In genomic region chr11:117817213-117818035, GRCh38 we compare ENCODE assay signal across 9 cellular contexts. TPM values are rescaled to one million over a fixed set of nuclear protein-coding genes. Genes with fewer than 3 reads are reported as not detected.
DNase-seq lines count a peak whose midpoint lies in the region; ATAC-seq lines count a peak whose summit lies in the region.
"Had no signal": no experiment of that assay in that cellular context is flagged by ENCODE, and none has a peak within 500 bp of the region (broad histone marks: within the 10 kb centered on the region; RNA-seq: fewer than 3 reads in every experiment).

No MANE protein-coding gene starts in this region.

- peak overlapping the region in 10 of 11 experiments; percentile 57 to 74 (median 64); a peak in 17 of 22 replicates for H3K9ac ChIP-seq in BLaER1 treated with 17β-estradiol and CSF1 and Interleukin-3, amounts not matched to agents 10 nM and 100 nM

- peaks cover 67 to 82% (median 78%) of the 10 kb centered on the region in 10 experiments for H3K4me1 ChIP-seq in BLaER1 treated with 17β-estradiol and CSF1 and Interleukin-3, amounts not matched to agents 10 nM and 100 nM
- H3K4me1 ChIP-seq in right cardiac atrium (ENCODE audit: control insufficient read depth, insufficient read depth, low read length), result peaks cover 4% of the 10 kb centered on the region

- H3K4me1 Mint-ChIP-seq in T-helper 17 cell, result peaks cover 46% of the 10 kb centered on the region

- H3K9me3 ChIP-seq in BLaER1 treated with 17β-estradiol and CSF1 and Interleukin-3, amounts not matched to agents 10 nM and 100 nM (replicated peaks in 1 of 11), result no peaks in the 10 kb centered on the region
- H3K9me3 ChIP-seq in T-helper 17 cell (ENCODE audit: control insufficient read depth, low read length, poor library complexity, severe bottlenecking) (no peaks in the 10 kb centered on the region), right cardiac atrium (ENCODE audit: control insufficient read depth, low read length) (no peaks in the 10 kb centered on the region)

- H3K36me3 ChIP-seq in BLaER1 treated with 17β-estradiol and CSF1 and Interleukin-3, amounts not matched to agents 10 nM and 100 nM, result no peaks in the 10 kb centered on the region

- H3K4me2 ChIP-seq in BLaER1 treated with 17β-estradiol and CSF1 and Interleukin-3, amounts not matched to agents 10 nM and 100 nM, result peak overlapping the region; percentile 83 to 94 (median 92)

- intact Hi-C loops in right cardiac atrium (cut with DNase I), result loop anchor here in 3 of 4 donors (5.0 kb wide), 1 partner anchor 390 kb away; no protein-coding TSS in a partner anchor

- no peaks in the 10 kb centered on the region for H3K27me3 Mint-ChIP-seq in T-helper 17 cell

- H3K27ac Mint-ChIP-seq in T-helper 17 cell, result peak overlapping the region; percentile 94

- peaks cover 0 to 15% (median 0%) of the 10 kb centered on the region in 11 experiments; a peak in 4 of 22 replicates for H4K20me1 ChIP-seq in BLaER1 treated with 17β-estradiol and CSF1 and Interleukin-3, amounts not matched to agents 10 nM and 100 nM

- H3K4me3 ChIP-seq in BLaER1 treated with 17β-estradiol and CSF1 and Interleukin-3, amounts not matched to agents 10 nM and 100 nM, result no peak overlapping the region
- H3K4me3 ChIP-seq in right cardiac atrium (ENCODE audit: low read length), result no peak overlapping the region

- 21% methylated on average over 21 of the region's 21 CpGs for WGBS in right cardiac atrium

- H3K27ac ChIP-seq in BLaER1 treated with 17β-estradiol and CSF1 and Interleukin-3, amounts not matched to agents 10 nM and 100 nM, result peak overlapping the region in 9 of 11 experiments; percentile 13 to 84 (median 68); a peak in 16 of 22 replicates
- H3K27ac ChIP-seq in right cardiac atrium (ENCODE audit: low read length), result peak overlapping the region; percentile 68

- H3K4me3 Mint-ChIP-seq in T-helper 17 cell, result peak overlapping the region; percentile 82

- no peaks in the 10 kb centered on the region for H3K27me3 ChIP-seq in BLaER1 treated with 17β-estradiol and CSF1 and Interleukin-3, amounts not matched to agents 10 nM and 100 nM
- H3K27me3 ChIP-seq in right cardiac atrium (ENCODE audit: control insufficient read depth, insufficient read depth), result no peaks in the 10 kb centered on the region

- DNase-seq in NCI-H1105 treated with DMSO at 0.1 percent for 48 hours (lab: John Stamatoyannopoulos, UW), result peak; percentile 85
- DNase-seq in T-helper 17 cell, result peak; percentile 67 to 85 (median 70)
- DNase-seq in anterior cingulate cortex (lab: John Stamatoyannopoulos, UW), result peak in 56 of 58 donors; percentile 30 to 92 (median 70)
- DNase-seq in right cardiac atrium, result peak; percentile 80 to 93 (median 93)
- DNase-seq in retina, result peak; percentile 92

- no peaks in the 10 kb centered on the region for H3K36me3 Mint-ChIP-seq in T-helper 17 cell (ENCODE audit: low read depth)

- ATAC-seq in GM19452 (IDR thresholded peaks at IDR 0.05; ENCODE audit: unreplicated experiment) (peak; percentile 26), T-helper 17 cell (peak; percentile 24), right cardiac atrium (peak; percentile 61 to 65), GM21360 (IDR thresholded peaks at IDR 0.05; ENCODE audit: unreplicated experiment) (no peak)

RNA-seq across cellular contexts. Expression of gene FXYD2, which starts 7.1 kb away (rescaled TPM):
- total RNA-seq in T-helper 17 cell (1 to 10 TPM in 1 of 2 donors, not detected in 1; 1.3 TPM), right cardiac atrium (1 to 10 TPM; 1.1 to 4.0 (median 1.9) TPM)
- polyA plus RNA-seq in right cardiac atrium, result 2.1 TPM

RNA-seq across cellular contexts. Expression of gene DSCAML1, which starts 20.4 kb away (rescaled TPM):
- total RNA-seq in T-helper 17 cell, result under 1 TPM; 0.21 to 0.92 TPM
- total RNA-seq in right cardiac atrium, result 1 to 10 TPM in 2 of 4 donors, under 1 TPM in 2; 0.45 to 1.4 (median 1.1) TPM
- 0.70 TPM for polyA plus RNA-seq in right cardiac atrium

RNA-seq across cellular contexts. Expression of gene FXYD6, which starts 59.0 kb away (rescaled TPM):
- total RNA-seq in T-helper 17 cell, result under 1 TPM in 1 of 2 donors, not detected in 1; 0.62 TPM
- total RNA-seq in right cardiac atrium, result 10 to 100 TPM; 36.1 to 47.8 (median 40.9) TPM
- 54.1 TPM for polyA plus RNA-seq in right cardiac atrium
- total RNA-seq: T-helper 1 cell treated with Interleukin-12 subunit alpha and Interleukin-12 subunit beta and Interleukin-4 antibody, amounts not matched to agents 30 ng/mL and 1 ng/mL, for 36 hours had no signal

Comparison
In these comparisons a context has a peak if more than half of its experiments do, and no peak if none do; other contexts are left out.
1. RNA of gene FXYD6, which starts 59.0 kb away (total RNA-seq): 36.1 to 47.8 TPM in right cardiac atrium; 0.62 TPM in T-helper 17 cell; every median in the first group is over 10 times any median in the second.
2. Peak in every context shown above with its lines, with median percentiles within 50 percentile points of each other: DNase-seq.